In genomic region chr1:33379631-33380354, GRCh38 we compare ENCODE assay signal across 1 cellular context.
TF ChIP-seq lines count a peak whose summit lies in the region.

No MANE protein-coding gene starts in this region.

TF ChIP-seq in H1, 55 proteins besides CTCF, POLR2A, EP300 and RAD21:
- TF ChIP-seq SP1 (IDR thresholded peaks at IDR 0.05; ENCODE audit: low read depth, low read length) (no peak), RXRA (IDR thresholded peaks at IDR 0.05; ENCODE audit: insufficient read depth, low read depth, low read length) (no peak), KDM4A (IDR thresholded peaks at IDR 0.05; ENCODE audit: low read depth, low read length, severe bottlenecking) (no peak), ASH2L (IDR thresholded peaks at IDR 0.05; ENCODE audit: low read length) (no peak), MAFK (IDR thresholded peaks at IDR 0.05; ENCODE audit: low read depth, low read length) (no peak), USF2 (IDR thresholded peaks at IDR 0.05; ENCODE audit: low read length) (no peak)
